Comparison of ENCODE assay signal across 8 cellular contexts in genomic region chr19:12733907-12734214, GRCh38. TPM values are rescaled to one million over a fixed set of nuclear protein-coding genes. Genes with fewer than 3 reads are reported as not detected.
DNase-seq lines count a peak whose midpoint lies in the region; ATAC-seq, FAIRE-seq and TF ChIP-seq lines count a peak whose summit lies in the region.

No MANE protein-coding gene starts in this region.

- peaks cover 68% of the 10 kb centered on the region for H3K36me3 Mint-ChIP-seq in Caco-2 (ENCODE audit: insufficient read depth, unreplicated experiment)

- intact Hi-C loops in Caco-2 (cut with micrococcal nuclease; ENCODE audit: unreplicated experiment) (loop anchor here (1.0 kb wide), 2 partner anchors 11 to 41 kb away; partner anchors contain the start of genes HOOK2 and TNPO2), OCI-LY7 (cut with micrococcal nuclease; ENCODE audit: unreplicated experiment) (loop anchor here (2.0 kb wide), 1 partner anchor 59 kb away; no protein-coding TSS in a partner anchor), endothelial cell of umbilical vein (cut with micrococcal nuclease) (loop anchor here (1.0 to 10.0 kb wide), 2 partner anchors 12 to 119 kb away; partner anchors contain the start of genes ZNF490 and ZNF791), pancreas (cut with DNase I) (no loop called here)

- no peaks in the 10 kb centered on the region for H3K9me2 ChIP-seq in OCI-LY7 (ENCODE audit: insufficient read depth, low read length)

- H3K9me3 Mint-ChIP-seq in Caco-2 (ENCODE audit: unreplicated experiment): no peaks in the 10 kb centered on the region

- FAIRE-seq in endothelial cell of umbilical vein (lab: Jason Lieb, UNC) (no peak), pancreas (lab: Jason Lieb, UNC) (no peak)

- no peaks in the 10 kb centered on the region for H3K9me1 ChIP-seq in endothelial cell of umbilical vein (replicated peaks; ENCODE audit: control insufficient read depth, extremely low read depth, insufficient read depth, low read length)

- H4K20me1 ChIP-seq in OCI-LY7 (ENCODE audit: insufficient read depth, low read length): peaks cover 9% of the 10 kb centered on the region
- H4K20me1 ChIP-seq in endothelial cell of umbilical vein (replicated peaks; ENCODE audit: control insufficient read depth, extremely low read depth, insufficient read depth, low read length): no peaks in the 10 kb centered on the region

- no TSS peak for BruUV-seq in Caco-2 (replicated peaks; lab: Mats Ljungman, UMichigan)
- no TSS peak for BruUV-seq in OCI-LY7 (replicated peaks; lab: Mats Ljungman, UMichigan)
- no TSS peak for BruUV-seq in endothelial cell of umbilical vein (replicated peaks; lab: Mats Ljungman, UMichigan)

- H3K9me3 ChIP-seq in Caco-2: no peaks in the 10 kb centered on the region
- H3K9me3 ChIP-seq in OCI-LY7 (ENCODE audit: low read length): no peaks in the 10 kb centered on the region
- H3K9me3 ChIP-seq in endothelial cell of umbilical vein (replicated peaks; ENCODE audit: control insufficient read depth, insufficient read depth, low read length): no peaks in the 10 kb centered on the region
- no peaks in the 10 kb centered on the region for H3K9me3 ChIP-seq in pancreas

- H3K79me2 ChIP-seq in OCI-LY7 (ENCODE audit: insufficient read depth, low read depth, low read length): peaks cover 66% of the 10 kb centered on the region
- peaks cover 60% of the 10 kb centered on the region for H3K79me2 ChIP-seq in endothelial cell of umbilical vein (ENCODE audit: control insufficient read depth, insufficient read depth, low read length)

- 0% methylated on average over 9 of the region's 9 CpGs for WGBS in pancreas, 2 donors

- H3K36me3 ChIP-seq in Caco-2 (ENCODE audit: control insufficient read depth, insufficient read depth, low read length) (peaks cover 1% of the 10 kb centered on the region), OCI-LY7 (ENCODE audit: insufficient read depth, low read length) (peaks cover 44% of the 10 kb centered on the region), endothelial cell of umbilical vein (ENCODE audit: control insufficient read depth in 2 of 2, extremely low read depth in 1 of 2, insufficient read depth in 2 of 2, low read length in 2 of 2) (peaks cover 9 to 27% of the 10 kb centered on the region in 2 experiments), pancreas (peaks cover 0 to 20% (median 15%) of the 10 kb centered on the region in 3 donors)

- peak overlapping the region; percentile 92 for H3K4me3 Mint-ChIP-seq in Caco-2 (ENCODE audit: unreplicated experiment)

- H3K4me3 ChIP-seq in Caco-2 (ENCODE audit: low read depth, low read length) (peak overlapping the region; percentile 73), OCI-LY7 (ENCODE audit: low read depth, low read length, poor library complexity, severe bottlenecking) (peak overlapping the region; percentile 91), endothelial cell of umbilical vein (replicated peaks in 1 of 3; ENCODE audit: insufficient read depth in 1 of 3, low read depth in 1 of 3, low read length in 3 of 3) (peak overlapping the region; percentile 75 to 85 (median 82)), pancreas (peak overlapping the region; percentile 74 to 99 (median 88))

- peak overlapping the region; percentile 98 for H3K9ac ChIP-seq in endothelial cell of umbilical vein (replicated peaks; ENCODE audit: extremely low read depth, insufficient read depth, low read length)

- H3K27ac ChIP-seq in OCI-LY7 (ENCODE audit: low read depth, low read length, poor library complexity, severe bottlenecking): peak overlapping the region; percentile 68
- H3K27ac ChIP-seq in endothelial cell of umbilical vein (ENCODE audit: insufficient read depth, low read depth, low read length): peak overlapping the region; percentile 88
- H3K27ac ChIP-seq in pancreas: peak overlapping the region; percentile 84 to 91 (median 86)

- peak overlapping the region; percentile 88 for H3K27ac Mint-ChIP-seq in Caco-2 (ENCODE audit: unreplicated experiment)

- dilution Hi-C loops in endothelial cell of umbilical vein (cut with MboI; ENCODE audit: extremely low pct_ligation_motif_present, low sequenced_read_pairs): no loop called here

- no peaks in the 10 kb centered on the region for H3K27me3 ChIP-seq in Caco-2 (replicated peaks; ENCODE audit: control insufficient read depth, insufficient read depth, low read length)
- H3K27me3 ChIP-seq in endothelial cell of umbilical vein (ENCODE audit: control insufficient read depth in 2 of 2, insufficient read depth in 2 of 2, low read length in 2 of 2): no peaks in the 10 kb centered on the region
- no peaks in the 10 kb centered on the region for H3K27me3 ChIP-seq in pancreas

- no peak for TF ChIP-seq POLR2A in endothelial cell of umbilical vein (IDR thresholded peaks at IDR 0.05; ENCODE audit: low read depth, low read length)

- H3K4me1 ChIP-seq in Caco-2 (peaks cover 17% of the 10 kb centered on the region), OCI-LY7 (ENCODE audit: insufficient read depth, low read length, poor library complexity, severe bottlenecking) (peaks cover 45% of the 10 kb centered on the region), endothelial cell of umbilical vein (ENCODE audit: control insufficient read depth, extremely low read depth, insufficient read depth, low read length) (peaks cover 23% of the 10 kb centered on the region), pancreas (peaks cover 17 to 30% (median 21%) of the 10 kb centered on the region in 3 donors)

- POLR2A ChIA-PET in Caco-2 (lab: Charles Lee): interaction anchor here (0.5 to 2.1 kb wide), 5 partner anchors 10 to 212 kb away, joined by 3 to 8 read pairs (median 5); partner anchors contain the start of genes GCDH and TNPO2
- POLR2A ChIA-PET in OCI-LY7 (lab: Charles Lee): interaction anchor here (0.6 to 4.8 kb wide), 6 partner anchors 11 to 720 kb away, joined by 3 to 32 read pairs (median 4); partner anchors contain the start of gene TNPO2
- POLR2A ChIA-PET in endothelial cell of umbilical vein (lab: Charles Lee): interaction anchor here (2.9 kb wide), 1 partner anchor 11 kb away, joined by 14 read pairs; the partner anchor contains the start of gene TNPO2

- H3K4me2 ChIP-seq in OCI-LY7 (ENCODE audit: low read length) (peak overlapping the region; percentile 94), endothelial cell of umbilical vein (ENCODE audit: insufficient read depth, low read length) (peak overlapping the region; percentile 89)

- H3K4me1 Mint-ChIP-seq in Caco-2 (ENCODE audit: low read depth, unreplicated experiment): peaks cover 18% of the 10 kb centered on the region

- no peak for ATAC-seq in pancreas
- no peak for ATAC-seq in HG03342 (IDR thresholded peaks at IDR 0.05; ENCODE audit: unreplicated experiment)

- H2AFZ ChIP-seq in OCI-LY7 (ENCODE audit: low read length) (no peak overlapping the region; the same call in 1 of the 2 replicates), endothelial cell of umbilical vein (ENCODE audit: low read depth, low read length) (no peak overlapping the region)

- DNase-seq in Caco-2 (no peak), OCI-LY7 (ENCODE audit: low spot score) (no peak), endothelial cell of umbilical vein (ENCODE audit: low read depth, low spot score) (no peak), pancreas (no peak), pons (ENCODE audit: low spot score) (no peak), NCI-H446 (lab: John Stamatoyannopoulos, UW) (no peak), amygdala (lab: John Stamatoyannopoulos, UW) (no peak)

- H3K27me3 Mint-ChIP-seq in Caco-2 (ENCODE audit: insufficient read depth, unreplicated experiment): no peaks in the 10 kb centered on the region

- no peak for TF ChIP-seq CTCF in Caco-2 (IDR thresholded peaks at IDR 0.05; ENCODE audit: insufficient read depth in 1 of 2, low read depth in 1 of 2, low read length in 1 of 2, severe bottlenecking in 1 of 2, unreplicated experiment in 1 of 2)
- TF ChIP-seq CTCF in OCI-LY7 (conservative IDR thresholded peaks at IDR 0.05; ENCODE audit: low read length): no peak
- no peak for TF ChIP-seq CTCF in endothelial cell of umbilical vein (IDR thresholded peaks at IDR 0.05; ENCODE audit: extremely low read depth in 1 of 2, insufficient read depth in 1 of 2, low read depth in 1 of 2, low read length in 2 of 2)
- TF ChIP-seq CTCF in pancreas (IDR thresholded peaks at IDR 0.05): no peak

- CTCF ChIA-PET in Caco-2 (lab: Charles Lee) (interaction anchor here (0.6 to 2.0 kb wide), 6 partner anchors 10 to 1350 kb away, joined by 3 to 11 read pairs (median 4); partner anchors contain the start of gene EPOR), OCI-LY7 (lab: Charles Lee; ENCODE audit: unreplicated experiment) (interaction anchor here (0.5 to 1.9 kb wide), 4 partner anchors 10 to 1848 kb away, joined by 3 to 14 read pairs (median 8); partner anchors contain the start of gene TNPO2), endothelial cell of umbilical vein (lab: Charles Lee) (interaction anchor here (0.6 to 2.8 kb wide), 8 partner anchors 9 to 137 kb away, joined by 3 to 12 read pairs (median 4); no protein-coding TSS in a partner anchor)

RNA-seq across cellular contexts. Expression of gene TRIR, which starts 0.6 kb away (rescaled TPM):
- 164 and 169 TPM in 2 replicates for total RNA-seq in Caco-2 (2022)
- total RNA-seq in OCI-LY7 (2014; rRNA removed; shearing (Covaris generic)): 322 and 336 TPM in 2 replicates
- total RNA-seq in OCI-LY7 (2022): 211 and 219 TPM in 2 replicates
- total RNA-seq in endothelial cell of umbilical vein: 208 and 213 TPM in 2 replicates
- polyA plus RNA-seq in endothelial cell of umbilical vein: 240 and 263 TPM in 2 replicates
- 229 and 274 TPM in 2 replicates for polyA plus RNA-seq in endothelial cell of umbilical vein (2011; cell fraction: cytosol; rRNA removed)
- 139 and 163 TPM in 2 replicates for polyA plus RNA-seq in endothelial cell of umbilical vein (2011; cell fraction: nucleus; rRNA removed)
- 252 and 266 TPM in 2 replicates for polyA plus RNA-seq in endothelial cell of umbilical vein (2012)
- 64.0 and 65.3 TPM in 2 replicates for polyA minus RNA-seq in endothelial cell of umbilical vein
- 65.3 TPM for polyA minus RNA-seq in endothelial cell of umbilical vein (2011; cell fraction: cytosol; rRNA and poly(A)+ RNA removed)
- 22.7 and 27.4 TPM in 2 replicates for polyA minus RNA-seq in endothelial cell of umbilical vein (2011; cell fraction: nucleus; rRNA and poly(A)+ RNA removed)
- 10 to 100 TPM; 49.2 to 86.5 (median 63.0) TPM for total RNA-seq in pancreas
- polyA plus RNA-seq in pancreas: 100 to 1,000 TPM; 163 to 191 TPM

RNA-seq across cellular contexts. Expression of gene GET3, which starts 3.4 kb away (rescaled TPM):
- total RNA-seq in Caco-2 (2022) (55.0 and 57.1 TPM in 2 replicates), OCI-LY7 (2022) (29.1 and 34.3 TPM in 2 replicates), endothelial cell of umbilical vein (74.8 and 77.0 TPM in 2 replicates), pancreas (10 to 100 TPM; 16.6 to 34.5 (median 27.9) TPM)
- 40.5 and 48.8 TPM in 2 replicates for total RNA-seq in OCI-LY7 (2014; rRNA removed; shearing (Covaris generic))
- polyA plus RNA-seq in endothelial cell of umbilical vein (197 and 217 TPM in 2 replicates), pancreas (10 to 100 TPM; 34.8 to 48.2 TPM)
- polyA plus RNA-seq in endothelial cell of umbilical vein (2011; cell fraction: cytosol; rRNA removed): 198 and 202 TPM in 2 replicates
- 117 and 122 TPM in 2 replicates for polyA plus RNA-seq in endothelial cell of umbilical vein (2011; cell fraction: nucleus; rRNA removed)
- polyA plus RNA-seq in endothelial cell of umbilical vein (2012): 120 and 122 TPM in 2 replicates
- 102 and 109 TPM in 2 replicates for polyA minus RNA-seq in endothelial cell of umbilical vein
- 62.0 TPM for polyA minus RNA-seq in endothelial cell of umbilical vein (2011; cell fraction: cytosol; rRNA and poly(A)+ RNA removed)
- polyA minus RNA-seq in endothelial cell of umbilical vein (2011; cell fraction: nucleus; rRNA and poly(A)+ RNA removed): 15.6 and 27.7 TPM in 2 replicates

RNA-seq across cellular contexts. Expression of gene TNPO2, which starts 10.1 kb away (rescaled TPM):
- 87.8 and 106 TPM in 2 replicates for total RNA-seq in Caco-2 (2022)
- total RNA-seq in OCI-LY7 (2014; rRNA removed; shearing (Covaris generic)): 42.6 and 47.3 TPM in 2 replicates
- 112 and 120 TPM in 2 replicates for total RNA-seq in OCI-LY7 (2022)
- total RNA-seq in endothelial cell of umbilical vein: 84.6 and 94.5 TPM in 2 replicates
- polyA plus RNA-seq in endothelial cell of umbilical vein: 98.8 and 104 TPM in 2 replicates
- polyA plus RNA-seq in endothelial cell of umbilical vein (2011; cell fraction: cytosol; rRNA removed): 55.5 and 63.9 TPM in 2 replicates
- 406 TPM in 2 replicates for polyA plus RNA-seq in endothelial cell of umbilical vein (2011; cell fraction: nucleus; rRNA removed)
- polyA plus RNA-seq in endothelial cell of umbilical vein (2012): 46.3 and 67.8 TPM in 2 replicates
- 157 and 176 TPM in 2 replicates for polyA minus RNA-seq in endothelial cell of umbilical vein
- polyA minus RNA-seq in endothelial cell of umbilical vein (2011; cell fraction: cytosol; rRNA and poly(A)+ RNA removed): 76.4 TPM
- polyA minus RNA-seq in endothelial cell of umbilical vein (2011; cell fraction: nucleus; rRNA and poly(A)+ RNA removed): 155 and 156 TPM in 2 replicates
- total RNA-seq in pancreas: 10 to 100 TPM; 15.7 to 29.5 (median 20.8) TPM
- polyA plus RNA-seq in pancreas: 10 to 100 TPM; 29.0 to 37.2 TPM

RNA-seq across cellular contexts. Expression of gene BEST2, which starts 17.7 kb away (rescaled TPM):
- total RNA-seq in Caco-2 (2022) (0.27 TPM in 1 of 2 replicates, not detected in the other), OCI-LY7 (2022) (not detected in 2 replicates), endothelial cell of umbilical vein (not detected in 2 replicates), pancreas (not detected)
- 0.10 TPM in 1 of 2 replicates, not detected in the other for total RNA-seq in OCI-LY7 (2014; rRNA removed; shearing (Covaris generic))
- polyA plus RNA-seq in endothelial cell of umbilical vein (not detected in 2 replicates), pancreas (not detected)
- polyA plus RNA-seq in endothelial cell of umbilical vein (2011; cell fraction: cytosol; rRNA removed): not detected in 2 replicates
- not detected in 2 replicates for polyA plus RNA-seq in endothelial cell of umbilical vein (2011; cell fraction: nucleus; rRNA removed)
- polyA plus RNA-seq in endothelial cell of umbilical vein (2012): 0.11 TPM in 1 of 2 replicates, not detected in the other
- not detected in 2 replicates for polyA minus RNA-seq in endothelial cell of umbilical vein
- not detected for polyA minus RNA-seq in endothelial cell of umbilical vein (2011; cell fraction: cytosol; rRNA and poly(A)+ RNA removed)
- not detected in 2 replicates for polyA minus RNA-seq in endothelial cell of umbilical vein (2011; cell fraction: nucleus; rRNA and poly(A)+ RNA removed)

RNA-seq across cellular contexts. Expression of gene FBXW9, which starts 37.4 kb away (rescaled TPM):
- total RNA-seq in Caco-2 (2022): 8.3 and 10.6 TPM in 2 replicates
- 10.6 and 11.5 TPM in 2 replicates for total RNA-seq in OCI-LY7 (2014; rRNA removed; shearing (Covaris generic))
- 10.8 and 11.0 TPM in 2 replicates for total RNA-seq in OCI-LY7 (2022)
- 11.6 and 12.4 TPM in 2 replicates for total RNA-seq in endothelial cell of umbilical vein
- 19.3 and 26.4 TPM in 2 replicates for polyA plus RNA-seq in endothelial cell of umbilical vein
- 12.6 and 16.6 TPM in 2 replicates for polyA plus RNA-seq in endothelial cell of umbilical vein (2011; cell fraction: cytosol; rRNA removed)
- polyA plus RNA-seq in endothelial cell of umbilical vein (2011; cell fraction: nucleus; rRNA removed): 14.8 and 16.9 TPM in 2 replicates
- 7.5 and 10.9 TPM in 2 replicates for polyA plus RNA-seq in endothelial cell of umbilical vein (2012)
- 5.9 and 8.0 TPM in 2 replicates for polyA minus RNA-seq in endothelial cell of umbilical vein
- polyA minus RNA-seq in endothelial cell of umbilical vein (2011; cell fraction: cytosol; rRNA and poly(A)+ RNA removed): 6.1 TPM
- polyA minus RNA-seq in endothelial cell of umbilical vein (2011; cell fraction: nucleus; rRNA and poly(A)+ RNA removed): 4.2 and 6.6 TPM in 2 replicates
- total RNA-seq in pancreas: 1 to 10 TPM; 3.1 to 5.0 (median 4.2) TPM
- 1 to 10 TPM; 5.6 to 8.5 TPM for polyA plus RNA-seq in pancreas

Comparison
In these comparisons a context has a peak if more than half of its experiments do, and no peak if none do; other contexts are left out.
1. intact Hi-C loops: an anchor here in Caco-2 (1.0 kb wide), OCI-LY7 (2.0 kb wide) and endothelial cell of umbilical vein (1.0 to 10.0 kb wide); none called in pancreas.